Comparison of ENCODE assay signal across 8 cellular contexts in genomic region chr2:199228887-199229819, GRCh38.
A peak's percentile ranks its signal among the peaks of the same experiment; 100 is the strongest.
DNase-seq lines count a peak whose midpoint lies in the region; ATAC-seq lines count a peak whose summit lies in the region.

No MANE protein-coding gene starts in this region.

- no peak overlapping the region for H3K27ac Mint-ChIP-seq in activated CD4-positive, alpha-beta memory T cell treated with anti-CD3 and anti-CD28 coated beads for 36 hours

- H3K36me3 Mint-ChIP-seq in activated CD4-positive, alpha-beta memory T cell treated with anti-CD3 and anti-CD28 coated beads for 36 hours, result no peaks in the 10 kb centered on the region

- CTCF ChIA-PET in activated CD4-positive, alpha-beta memory T cell treated with anti-CD3 and anti-CD28 coated beads for 36 hours (lab: Charles Lee), result no interaction called here

- H3K27me3 Mint-ChIP-seq in activated CD4-positive, alpha-beta memory T cell treated with anti-CD3 and anti-CD28 coated beads for 36 hours, result no peaks in the 10 kb centered on the region

- peak; percentile 96 for DNase-seq in EH (ENCODE audit: low read depth)
- peak; percentile 82 for DNase-seq in HK-2 (ENCODE audit: unreplicated experiment)
- peak; percentile 62 for DNase-seq in activated CD4-positive, alpha-beta memory T cell treated with anti-CD3 and anti-CD28 coated beads for 36 hours
- DNase-seq in stimulated activated CD4-positive, alpha-beta T cell treated with anti-CD3 and anti-CD28 coated beads, TNF-alpha, amount 100 ng/mL, for 24 hours (ENCODE audit: low read depth in 3 of 3), result peak in 2 of 3 experiments; percentile 3 to 7
- DNase-seq in DMS79 (lab: John Stamatoyannopoulos, UW), result no peak
- DNase-seq in NCI-H128 (lab: John Stamatoyannopoulos, UW; ENCODE audit: unreplicated experiment), result no peak

- H3K9me3 Mint-ChIP-seq in activated CD4-positive, alpha-beta memory T cell treated with anti-CD3 and anti-CD28 coated beads for 36 hours, result no peaks in the 10 kb centered on the region

- POLR2A ChIA-PET in activated CD4-positive, alpha-beta memory T cell treated with anti-CD3 and anti-CD28 coated beads for 36 hours (lab: Charles Lee), result no interaction called here

- H3K4me1 Mint-ChIP-seq in activated CD4-positive, alpha-beta memory T cell treated with anti-CD3 and anti-CD28 coated beads for 36 hours (ENCODE audit: low read depth), result no peaks in the 10 kb centered on the region

- intact Hi-C loops in activated CD4-positive, alpha-beta memory T cell treated with anti-CD3 and anti-CD28 coated beads for 36 hours (cut with micrococcal nuclease), result no loop called here

- peak; percentile 42 for ATAC-seq in GM19468 (IDR thresholded peaks at IDR 0.05; ENCODE audit: extremely low read depth, unreplicated experiment)
- ATAC-seq in HG03280 (IDR thresholded peaks at IDR 0.05; ENCODE audit: unreplicated experiment), result no peak

- H3K4me3 Mint-ChIP-seq in activated CD4-positive, alpha-beta memory T cell treated with anti-CD3 and anti-CD28 coated beads for 36 hours, result no peak overlapping the region

Comparison
In these comparisons a context has a peak if more than half of its experiments do, and no peak if none do; other contexts are left out.
1. DNase-seq: peak in EH (single experiment), HK-2 (single experiment), activated CD4-positive, alpha-beta memory T cell treated with anti-CD3 and anti-CD28 coated beads for 36 hours (single experiment) and stimulated activated CD4-positive, alpha-beta T cell treated with anti-CD3 and anti-CD28 coated beads, TNF-alpha, amount 100 ng/mL, for 24 hours (2 of 3); none in DMS79 (single experiment) and NCI-H128 (single experiment).